Comparison of ENCODE assay signal across 1 cellular context in the genomic region with DNA sequence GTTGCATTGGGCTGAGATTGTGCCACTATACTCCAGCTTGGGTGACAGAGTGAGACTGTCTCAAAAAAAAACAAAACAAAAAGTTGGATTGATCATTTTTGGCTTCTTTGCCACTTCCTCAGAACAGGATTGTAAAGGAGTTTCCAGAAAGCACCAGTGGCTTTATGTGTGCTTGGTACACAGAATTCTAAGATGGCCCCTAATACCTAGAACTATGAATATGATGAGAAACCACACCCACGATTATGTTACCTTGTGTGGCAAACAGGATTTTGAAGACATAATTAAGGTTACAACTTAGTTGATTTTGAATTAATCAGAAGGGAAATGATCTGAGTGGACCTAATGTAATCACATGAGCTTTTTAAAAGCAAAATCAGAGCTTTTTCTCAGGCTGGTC.
TF ChIP-seq lines count a peak whose summit lies in the region.

No MANE protein-coding gene starts in this region.

TF ChIP-seq in A549, 52 proteins besides CTCF, POLR2A, EP300 and RAD21 (continued from another document):
- TF ChIP-seq, protein P1, sequence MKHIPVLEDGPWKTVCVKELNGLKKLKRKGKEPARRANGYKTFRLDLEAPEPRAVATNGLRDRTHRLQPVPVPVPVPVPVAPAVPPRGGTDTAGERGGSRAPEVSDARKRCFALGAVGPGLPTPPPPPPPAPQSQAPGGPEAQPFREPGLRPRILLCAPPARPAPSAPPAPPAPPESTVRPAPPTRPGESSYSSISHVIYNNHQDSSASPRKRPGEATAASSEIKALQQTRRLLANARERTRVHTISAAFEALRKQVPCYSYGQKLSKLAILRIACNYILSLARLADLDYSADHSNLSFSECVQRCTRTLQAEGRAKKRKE (CRISPR knock-in tag; IDR thresholded peaks at IDR 0.05; ENCODE audit: low read depth), result no peak
- TF ChIP-seq RCOR1 (IDR thresholded peaks at IDR 0.05; ENCODE audit: low read depth, low read length) (no peak), BHLHE40 (IDR thresholded peaks at IDR 0.05; ENCODE audit: low read depth, low read length) (no peak), RNF2 (IDR thresholded peaks at IDR 0.05; ENCODE audit: borderline replicate concordance, low read depth) (no peak), SREBF2 (IDR thresholded peaks at IDR 0.05) (no peak), HDAC2 (IDR thresholded peaks at IDR 0.05) (no peak)
- TF ChIP-seq, protein P2, sequence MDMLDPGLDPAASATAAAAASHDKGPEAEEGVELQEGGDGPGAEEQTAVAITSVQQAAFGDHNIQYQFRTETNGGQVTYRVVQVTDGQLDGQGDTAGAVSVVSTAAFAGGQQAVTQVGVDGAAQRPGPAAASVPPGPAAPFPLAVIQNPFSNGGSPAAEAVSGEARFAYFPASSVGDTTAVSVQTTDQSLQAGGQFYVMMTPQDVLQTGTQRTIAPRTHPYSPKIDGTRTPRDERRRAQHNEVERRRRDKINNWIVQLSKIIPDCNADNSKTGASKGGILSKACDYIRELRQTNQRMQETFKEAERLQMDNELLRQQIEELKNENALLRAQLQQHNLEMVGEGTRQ (IDR thresholded peaks at IDR 0.05), result no peak
- TF ChIP-seq, protein P3, sequence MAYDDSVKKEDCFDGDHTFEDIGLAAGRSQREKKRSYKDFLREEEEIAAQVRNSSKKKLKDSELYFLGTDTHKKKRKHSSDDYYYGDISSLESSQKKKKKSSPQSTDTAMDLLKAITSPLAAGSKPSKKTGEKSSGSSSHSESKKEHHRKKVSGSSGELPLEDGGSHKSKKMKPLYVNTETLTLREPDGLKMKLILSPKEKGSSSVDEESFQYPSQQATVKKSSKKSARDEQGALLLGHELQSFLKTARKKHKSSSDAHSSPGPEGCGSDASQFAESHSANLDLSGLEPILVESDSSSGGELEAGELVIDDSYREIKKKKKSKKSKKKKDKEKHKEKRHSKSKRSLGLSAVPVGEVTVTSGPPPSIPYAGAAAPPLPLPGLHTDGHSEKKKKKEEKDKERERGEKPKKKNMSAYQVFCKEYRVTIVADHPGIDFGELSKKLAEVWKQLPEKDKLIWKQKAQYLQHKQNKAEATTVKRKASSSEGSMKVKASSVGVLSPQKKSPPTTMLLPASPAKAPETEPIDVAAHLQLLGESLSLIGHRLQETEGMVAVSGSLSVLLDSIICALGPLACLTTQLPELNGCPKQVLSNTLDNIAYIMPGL (CRISPR knock-in tag; IDR thresholded peaks at IDR 0.05; ENCODE audit: borderline replicate concordance), result no peak
